Comparison of ENCODE assay signal across 11 cellular contexts in genomic region chr2:233081731-233082221, GRCh38. TPM values are rescaled to one million over a fixed set of nuclear protein-coding genes. Genes with fewer than 3 reads are reported as not detected.
DNase-seq lines count a peak whose midpoint lies in the region; ATAC-seq, FAIRE-seq and TF ChIP-seq lines count a peak whose summit lies in the region.
"Had no signal": no experiment of that assay in that cellular context is flagged by ENCODE, and none has a peak within 500 bp of the region (broad histone marks: within the 10 kb centered on the region; RNA-seq: fewer than 3 reads in every experiment).

No MANE protein-coding gene starts in this region.

- H3K9me3 ChIP-seq in spleen: no peaks in the 10 kb centered on the region
- H3K9me3 ChIP-seq: gastroesophageal sphincter had no signal

- TF ChIP-seq POLR2A in spleen (IDR thresholded peaks at IDR 0.05): no peak

- H3K27ac Mint-ChIP-seq in T-helper 1 cell treated with Interleukin-12 subunit alpha and Interleukin-12 subunit beta and Interleukin-4 antibody, amounts not matched to agents 30 μg/mL and 1 μg/mL, for 36 hours: peak overlapping the region; percentile 96
- peak overlapping the region; percentile 82 for H3K27ac Mint-ChIP-seq in activated T-helper 2 cell treated with anti-CD3 and anti-CD28 coated beads, Interferon-gamma antibody, Interleukin-2, Interleukin-4, amounts not matched to agents 10 μg/mL and 5 μg/mL and 100 μg/mL, durations not matched to agents 14 hours and 24 hours and 36 hours

- 59 to 81% (median 68%) methylated on average over 7 to 13 of the region's 13 CpGs for WGBS in spleen, 5 donors

- ATAC-seq in HG02938 (IDR thresholded peaks at IDR 0.05; ENCODE audit: unreplicated experiment): peak; percentile 4
- ATAC-seq: gastroesophageal sphincter had no signal

- TF ChIP-seq CTCF in spleen (IDR thresholded peaks at IDR 0.05 in 8 of 11, conservative IDR thresholded peaks at IDR 0.05 in 3 of 11) (no peak), D721Med (IDR thresholded peaks at IDR 0.05; ENCODE audit: insufficient read depth, missing control alignments) (no peak)

- H3K27ac ChIP-seq in spleen: peak overlapping the region; percentile 79 to 96 (median 92)
- H3K27ac ChIP-seq: 22Rv1 had no signal

- peaks cover 86 to 100% (median 100%) of the 10 kb centered on the region in 6 donors for H3K4me1 ChIP-seq in spleen

- no peaks in the 10 kb centered on the region for H3K27me3 Mint-ChIP-seq in T-helper 1 cell treated with Interleukin-12 subunit alpha and Interleukin-12 subunit beta and Interleukin-4 antibody, amounts not matched to agents 30 μg/mL and 1 μg/mL, for 36 hours (ENCODE audit: low read depth)
- H3K27me3 Mint-ChIP-seq in activated T-helper 2 cell treated with anti-CD3 and anti-CD28 coated beads, Interferon-gamma antibody, Interleukin-2, Interleukin-4, amounts not matched to agents 10 μg/mL and 5 μg/mL and 100 μg/mL, durations not matched to agents 14 hours and 24 hours and 36 hours (ENCODE audit: low read depth): no peaks in the 10 kb centered on the region

- H3K9me3 Mint-ChIP-seq in T-helper 1 cell treated with Interleukin-12 subunit alpha and Interleukin-12 subunit beta and Interleukin-4 antibody, amounts not matched to agents 30 μg/mL and 1 μg/mL, for 36 hours: no peaks in the 10 kb centered on the region
- H3K9me3 Mint-ChIP-seq in activated T-helper 2 cell treated with anti-CD3 and anti-CD28 coated beads, Interferon-gamma antibody, Interleukin-2, Interleukin-4, amounts not matched to agents 10 μg/mL and 5 μg/mL and 100 μg/mL, durations not matched to agents 14 hours and 24 hours and 36 hours: no peaks in the 10 kb centered on the region

- peaks cover 47% of the 10 kb centered on the region for H3K36me3 Mint-ChIP-seq in T-helper 1 cell treated with Interleukin-12 subunit alpha and Interleukin-12 subunit beta and Interleukin-4 antibody, amounts not matched to agents 30 μg/mL and 1 μg/mL, for 36 hours (ENCODE audit: low read depth)
- peaks cover 80% of the 10 kb centered on the region for H3K36me3 Mint-ChIP-seq in activated T-helper 2 cell treated with anti-CD3 and anti-CD28 coated beads, Interferon-gamma antibody, Interleukin-2, Interleukin-4, amounts not matched to agents 10 μg/mL and 5 μg/mL and 100 μg/mL, durations not matched to agents 14 hours and 24 hours and 36 hours (ENCODE audit: low read depth)

- H3K4me3 Mint-ChIP-seq in T-helper 1 cell treated with Interleukin-12 subunit alpha and Interleukin-12 subunit beta and Interleukin-4 antibody, amounts not matched to agents 30 μg/mL and 1 μg/mL, for 36 hours: peak overlapping the region; percentile 76
- peak overlapping the region; percentile 69 for H3K4me3 Mint-ChIP-seq in activated T-helper 2 cell treated with anti-CD3 and anti-CD28 coated beads, Interferon-gamma antibody, Interleukin-2, Interleukin-4, amounts not matched to agents 10 μg/mL and 5 μg/mL and 100 μg/mL, durations not matched to agents 14 hours and 24 hours and 36 hours (ENCODE audit: low read depth)

- H3K4me1 Mint-ChIP-seq in T-helper 1 cell treated with Interleukin-12 subunit alpha and Interleukin-12 subunit beta and Interleukin-4 antibody, amounts not matched to agents 30 μg/mL and 1 μg/mL, for 36 hours (ENCODE audit: low read depth): peaks cover 70% of the 10 kb centered on the region
- peaks cover 74% of the 10 kb centered on the region for H3K4me1 Mint-ChIP-seq in activated T-helper 2 cell treated with anti-CD3 and anti-CD28 coated beads, Interferon-gamma antibody, Interleukin-2, Interleukin-4, amounts not matched to agents 10 μg/mL and 5 μg/mL and 100 μg/mL, durations not matched to agents 14 hours and 24 hours and 36 hours (ENCODE audit: low read depth)

- no peak for DNase-seq in T-helper 1 cell
- DNase-seq in activated T-helper 2 cell treated with anti-CD3 and anti-CD28 coated beads, Interferon-gamma antibody, Interleukin-2, Interleukin-4, amounts not matched to agents 10 μg/mL and 5 μg/mL and 100 μg/mL, durations not matched to agents 14 hours and 24 hours and 36 hours (ENCODE audit: low spot score): no peak
- DNase-seq in spleen: no peak
- DNase-seq in OCI-M1 (lab: John Stamatoyannopoulos, UW): no peak
- no peak for DNase-seq in D721Med (ENCODE audit: insufficient read length, low spot score)
- DNase-seq in NCI-H774 (lab: John Stamatoyannopoulos, UW): no peak
- DNase-seq: NCI-H2081 had no signal

- H3K27me3 ChIP-seq in spleen (replicated peaks in 1 of 7): no peaks in the 10 kb centered on the region
- H3K27me3 ChIP-seq: gastroesophageal sphincter had no signal

- no peak for FAIRE-seq in D721Med (lab: Jason Lieb, UNC)

- intact Hi-C loops in activated T-helper 2 cell treated with anti-CD3 and anti-CD28 coated beads, Interferon-gamma antibody, Interleukin-2, Interleukin-4, amounts not matched to agents 10 μg/mL and 5 μg/mL and 100 μg/mL, durations not matched to agents 14 hours and 24 hours and 36 hours (cut with micrococcal nuclease): loop anchor here (1.0 to 2.0 kb wide), 5 partner anchors 14 to 166 kb away; partner anchors contain the start of gene INPP5D
- intact Hi-C loops in spleen (cut with DNase I; ENCODE audit: low total_unique reads): no loop called here

- H3K4me3 ChIP-seq in spleen: peak overlapping the region in 1 of 8 donors; percentile 58
- H3K4me3 ChIP-seq: gastroesophageal sphincter had no signal

- H3K36me3 ChIP-seq in spleen: peaks cover 0 to 61% (median 14%) of the 10 kb centered on the region in 6 donors
- H3K36me3 ChIP-seq: gastroesophageal sphincter had no signal

RNA-seq across cellular contexts. Expression of gene INPP5D, which starts 21.6 kb away (rescaled TPM):
- total RNA-seq in activated T-helper 2 cell treated with anti-CD3 and anti-CD28 coated beads, Interferon-gamma antibody, Interleukin-2, Interleukin-4, amounts not matched to agents 10 μg/mL and 5 μg/mL and 100 μg/mL, durations not matched to agents 14 hours and 24 hours and 36 hours: 58.5 and 62.3 TPM in 2 replicates
- 100 to 1,000 TPM; 172 to 246 (median 186) TPM for total RNA-seq in spleen
- 10 to 100 TPM; 71.1 to 97.8 (median 97.4) TPM for polyA plus RNA-seq in spleen

RNA-seq across cellular contexts. Expression of gene NEU2, which starts 49.3 kb away (rescaled TPM):
- total RNA-seq in activated T-helper 2 cell treated with anti-CD3 and anti-CD28 coated beads, Interferon-gamma antibody, Interleukin-2, Interleukin-4, amounts not matched to agents 10 μg/mL and 5 μg/mL and 100 μg/mL, durations not matched to agents 14 hours and 24 hours and 36 hours: not detected in 2 replicates
- not detected for total RNA-seq in spleen
- not detected for polyA plus RNA-seq in spleen
- total RNA-seq: gastroesophageal sphincter had no signal
